In the genomic region with DNA sequence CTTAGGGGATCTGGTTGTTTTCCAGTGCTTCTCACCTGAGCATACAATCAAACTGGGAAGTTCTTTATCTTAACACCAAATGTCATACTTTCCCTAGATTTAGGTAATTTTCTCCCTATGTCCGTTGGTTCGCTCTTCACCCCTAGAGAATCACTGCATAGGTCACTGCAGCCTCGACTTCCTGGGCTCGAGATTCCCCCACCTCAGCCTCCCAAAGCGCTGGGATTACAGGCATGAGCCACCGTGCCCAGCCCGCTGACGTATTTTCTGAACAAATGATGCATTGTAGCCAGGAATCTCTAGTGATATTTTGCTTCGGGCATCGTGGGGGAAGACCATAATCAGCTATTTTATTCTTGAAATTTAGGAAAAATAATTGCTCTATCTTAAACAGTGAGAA, we compare ENCODE assay signal across 6 cellular contexts. TPM values are rescaled to one million over a fixed set of nuclear protein-coding genes. Genes with fewer than 3 reads are reported as not detected.
DNase-seq lines count a peak whose midpoint lies in the region; ATAC-seq and TF ChIP-seq lines count a peak whose summit lies in the region.

No MANE protein-coding gene starts in this region.

- H3K9me3 ChIP-seq in esophagus squamous epithelium (no peaks in the 10 kb centered on the region), stomach smooth muscle (ENCODE audit: control insufficient read depth in 2 of 2, low read length in 2 of 2) (no peaks in the 10 kb centered on the region)

- peak overlapping the region; percentile 99 to 100 for H3K9ac ChIP-seq in stomach smooth muscle (ENCODE audit: low read length in 2 of 2)

- H3K36me3 ChIP-seq in esophagus squamous epithelium (peaks cover 13 to 44% (median 28%) of the 10 kb centered on the region in 3 donors), stomach smooth muscle (ENCODE audit: control insufficient read depth in 2 of 2, insufficient read depth in 2 of 2, low read length in 2 of 2) (peaks cover 20 to 25% of the 10 kb centered on the region in 2 donors)

- no peaks in the 10 kb centered on the region for H3K27me3 Mint-ChIP-seq in T-helper 1 cell treated with Interleukin-12 subunit alpha and Interleukin-12 subunit beta and Interleukin-4 antibody, amounts not matched to agents 30 μg/mL and 1 μg/mL, for 36 hours (ENCODE audit: low read depth)

- H3K36me3 Mint-ChIP-seq in T-helper 1 cell treated with Interleukin-12 subunit alpha and Interleukin-12 subunit beta and Interleukin-4 antibody, amounts not matched to agents 30 μg/mL and 1 μg/mL, for 36 hours (ENCODE audit: low read depth) = peaks cover 51% of the 10 kb centered on the region

- H3K9me3 Mint-ChIP-seq in T-helper 1 cell treated with Interleukin-12 subunit alpha and Interleukin-12 subunit beta and Interleukin-4 antibody, amounts not matched to agents 30 μg/mL and 1 μg/mL, for 36 hours = no peaks in the 10 kb centered on the region

- 32% methylated on average over 10 of the region's 10 CpGs for WGBS in esophagus squamous epithelium, 2 donors

- intact Hi-C loops in esophagus squamous epithelium (cut with DNase I) = no loop called here

- peak overlapping the region; percentile 88 to 98 (median 94) for H3K27ac ChIP-seq in esophagus squamous epithelium
- peak overlapping the region; percentile 98 for H3K27ac ChIP-seq in stomach smooth muscle (ENCODE audit: low read length)

- ATAC-seq in GM18502 (IDR thresholded peaks at IDR 0.05; ENCODE audit: poor library complexity, unreplicated experiment) = no peak

- DNase-seq in T-helper 1 cell (no peak), esophagus squamous epithelium (lab: John Stamatoyannopoulos, UW) (no peak), NCI-H2171 treated with DMSO at 0.1 percent for 48 hours (lab: John Stamatoyannopoulos, UW) (no peak)

- peak overlapping the region in 3 of 4 donors; percentile 69 to 76 (median 70) for H3K4me3 ChIP-seq in esophagus squamous epithelium
- H3K4me3 ChIP-seq in stomach smooth muscle (ENCODE audit: low read length in 2 of 2) = peak overlapping the region; percentile 99

- H3K27ac Mint-ChIP-seq in T-helper 1 cell treated with Interleukin-12 subunit alpha and Interleukin-12 subunit beta and Interleukin-4 antibody, amounts not matched to agents 30 μg/mL and 1 μg/mL, for 36 hours = peak overlapping the region; percentile 99

- no peak for TF ChIP-seq POLR2A in esophagus squamous epithelium (IDR thresholded peaks at IDR 0.05)

- TF ChIP-seq CTCF in esophagus squamous epithelium (IDR thresholded peaks at IDR 0.05) = no peak

- H3K27me3 ChIP-seq in esophagus squamous epithelium = no peaks in the 10 kb centered on the region
- H3K27me3 ChIP-seq in stomach smooth muscle (ENCODE audit: control insufficient read depth in 1 of 2, insufficient read depth in 2 of 2, low read length in 2 of 2) = no peaks in the 10 kb centered on the region

- H3K4me1 ChIP-seq in esophagus squamous epithelium (peaks cover 16 to 43% (median 23%) of the 10 kb centered on the region in 3 donors), stomach smooth muscle (ENCODE audit: control insufficient read depth, insufficient read depth, low read length) (peaks cover 26% of the 10 kb centered on the region)

- H3K4me3 Mint-ChIP-seq in T-helper 1 cell treated with Interleukin-12 subunit alpha and Interleukin-12 subunit beta and Interleukin-4 antibody, amounts not matched to agents 30 μg/mL and 1 μg/mL, for 36 hours = peak overlapping the region; percentile 99

- peaks cover 30% of the 10 kb centered on the region for H3K4me1 Mint-ChIP-seq in T-helper 1 cell treated with Interleukin-12 subunit alpha and Interleukin-12 subunit beta and Interleukin-4 antibody, amounts not matched to agents 30 μg/mL and 1 μg/mL, for 36 hours (ENCODE audit: low read depth)

RNA-seq across cellular contexts. Expression of gene RPL41, which starts 1.1 kb away (rescaled TPM):
- 1,000 to 10,000 TPM in 3 of 4 donors, 100 to 1,000 TPM in 1; 966 to 4,641 (median 3,066) TPM for total RNA-seq in esophagus squamous epithelium

RNA-seq across cellular contexts. Expression of gene ZC3H10, which starts 2.7 kb away (rescaled TPM):
- total RNA-seq in esophagus squamous epithelium = 1 to 10 TPM; 1.5 to 3.8 (median 2.3) TPM

RNA-seq across cellular contexts. Expression of gene PA2G4, which starts 11.0 kb away (rescaled TPM):
- total RNA-seq in esophagus squamous epithelium = 100 to 1,000 TPM in 3 of 4 donors, 10 to 100 TPM in 1; 89.3 to 206 (median 176) TPM

RNA-seq across cellular contexts. Expression of gene ESYT1, which starts 12.7 kb away (rescaled TPM):
- total RNA-seq in esophagus squamous epithelium = 10 to 100 TPM; 42.6 to 70.8 (median 62.5) TPM

RNA-seq across cellular contexts. Expression of gene ERBB3, which starts 35.4 kb away (rescaled TPM):
- 100 to 1,000 TPM in 1 of 4 donors, 10 to 100 TPM in 3; 36.0 to 125 (median 82.8) TPM for total RNA-seq in esophagus squamous epithelium
